Comparison of ENCODE assay signal across 1 cellular context in the genomic region with DNA sequence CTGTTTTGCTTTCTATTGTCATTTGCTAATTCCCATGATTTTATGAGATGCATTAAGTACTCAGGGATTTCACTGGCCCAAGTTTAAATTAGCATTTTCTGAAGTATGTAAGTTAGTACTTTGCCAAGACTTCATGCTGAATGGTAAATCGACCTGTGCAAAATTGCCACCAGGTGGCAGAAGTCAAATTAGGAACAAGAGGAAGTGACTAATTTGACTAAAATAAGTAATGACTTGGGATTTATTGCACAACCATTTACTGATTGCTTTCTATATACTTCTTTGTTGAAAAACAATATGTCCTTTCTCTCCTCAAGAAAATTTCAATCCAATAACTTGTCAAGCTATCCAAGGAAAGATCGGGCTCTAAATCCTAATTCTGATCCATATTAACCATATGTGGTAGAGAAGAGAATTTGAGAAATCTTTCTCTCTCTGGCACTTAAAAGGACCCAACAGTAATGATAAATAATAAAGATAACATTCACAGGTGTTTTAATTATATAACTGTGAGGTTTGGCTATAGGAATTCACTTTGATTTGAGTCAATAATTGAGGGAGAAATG.
TF ChIP-seq lines count a peak whose summit lies in the region.

No MANE protein-coding gene starts in this region.

TF ChIP-seq in H1, 55 proteins besides CTCF, POLR2A, EP300 and RAD21:
- TF ChIP-seq EZH2 (IDR thresholded peaks at IDR 0.05; ENCODE audit: low read depth, low read length, severe bottlenecking), result no peak
- peak; percentile 84 for TF ChIP-seq CEBPB (IDR thresholded peaks at IDR 0.05; ENCODE audit: low read depth, low read length)
- no peak for TF ChIP-seq BCL11A (IDR thresholded peaks at IDR 0.05; ENCODE audit: low read depth in 2 of 2, low read length in 2 of 2)
- no peak for TF ChIP-seq KDM5A (IDR thresholded peaks at IDR 0.05; ENCODE audit: low read length)
- TF ChIP-seq SRF (IDR thresholded peaks at IDR 0.05; ENCODE audit: low read depth, low read length), result no peak
